Comparison of ENCODE assay signal across 24 cellular contexts in the genomic region with DNA sequence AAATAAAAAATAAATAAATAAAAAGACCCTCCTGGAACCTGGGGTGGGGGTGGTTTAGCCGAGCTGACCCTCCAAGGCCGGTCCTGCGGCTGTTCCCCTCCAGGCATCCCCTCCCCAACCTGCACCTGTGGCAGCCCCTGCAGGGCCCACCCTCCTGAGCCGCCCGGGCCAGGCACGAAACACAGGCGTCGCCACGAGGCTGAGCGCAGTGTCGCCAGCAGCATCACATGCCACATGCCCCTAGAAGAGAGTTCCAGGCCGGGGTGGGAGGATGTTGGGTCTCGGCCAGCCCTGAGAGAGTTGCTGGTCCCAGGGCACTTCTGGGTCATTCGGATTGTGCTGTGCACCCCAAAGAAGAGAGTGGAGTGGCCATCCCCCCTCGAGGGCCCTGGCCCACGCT.
"Had no signal": no experiment of that assay in that cellular context is flagged by ENCODE, and none has a peak within 500 bp of the region (broad histone marks: within the 10 kb centered on the region; RNA-seq: fewer than 3 reads in every experiment).

No MANE protein-coding gene starts in this region.

- H3K4me3 ChIP-seq: colonic mucosa, esophagus muscularis mucosa, gastroesophageal sphincter, heart right ventricle, lung, prostate gland, right atrium auricular region, skin epidermis, spleen, testis, tibial artery had no signal

- H3K27me3 Mint-ChIP-seq: dendritic cell treated with granulocyte-macrophage colony-stimulating factor and Interleukin-4, amounts not matched to agents 40 ng/mL and 50 ng/mL, for 4 days; memory B cell; stimulated activated memory B cell treated with anti-CD40 and anti-IgM and Interleukin-4, amounts not matched to agents 10 μg/mL and 1 μg/mL and 100 μg/mL, for 72 hours; type B pancreatic cell had no signal

- H3K9me3 ChIP-seq: colonic mucosa, esophagus muscularis mucosa, gastroesophageal sphincter, heart right ventricle, prostate gland, right atrium auricular region, spleen, testis, tibial artery had no signal

- H3K36me3 ChIP-seq: colonic mucosa, prostate gland had no signal

- DNase-seq: colonic mucosa; effector memory CD4-positive, alpha-beta T cell; foreskin keratinocyte; heart right ventricle; hippocampal formation; left colon; natural killer cell; spleen; stimulated activated CD4-positive, alpha-beta T cell treated with anti-CD3 and anti-CD28 coated beads, Interleukin-4, amount 100 ng/mL, for 4 hours; stimulated activated naive CD8-positive, alpha-beta T cell treated with anti-CD3 and anti-CD28 coated beads, Interleukin-15, Interleukin-2, amounts not matched to agents 100 U/mL and 50 U/mL, for 24 hours; testis; tibial artery had no signal

- H3K27ac Mint-ChIP-seq: dendritic cell treated with granulocyte-macrophage colony-stimulating factor and Interleukin-4, amounts not matched to agents 40 ng/mL and 50 ng/mL, for 4 days; natural killer cell; stimulated activated memory B cell treated with anti-CD40 and anti-IgM and Interleukin-4, amounts not matched to agents 10 μg/mL and 1 μg/mL and 100 μg/mL, for 72 hours had no signal

- H3K4me3 Mint-ChIP-seq: dendritic cell treated with granulocyte-macrophage colony-stimulating factor and Interleukin-4, amounts not matched to agents 40 ng/mL and 50 ng/mL, for 4 days; memory B cell; natural killer cell; neural crest cell; stimulated activated memory B cell treated with anti-CD40 and anti-IgM and Interleukin-4, amounts not matched to agents 10 μg/mL and 1 μg/mL and 100 μg/mL, for 72 hours; type B pancreatic cell had no signal

- ATAC-seq: foreskin keratinocyte; gastroesophageal sphincter; heart right ventricle; left colon; natural killer cell; stimulated activated memory B cell treated with anti-CD40 and anti-IgM and Interleukin-4, amounts not matched to agents 10 μg/mL and 1 μg/mL and 100 μg/mL, for 72 hours; stimulated activated naive CD8-positive, alpha-beta T cell treated with anti-CD3 and anti-CD28 coated beads, Interleukin-15, Interleukin-2, amounts not matched to agents 100 U/mL and 50 U/mL, for 24 hours had no signal

- H3K9ac ChIP-seq: parathyroid adenoma had no signal

- H2AFZ ChIP-seq: parathyroid adenoma had no signal

- H3K27me3 ChIP-seq: colonic mucosa, esophagus muscularis mucosa, foreskin keratinocyte, gastroesophageal sphincter, heart right ventricle, right atrium auricular region, spleen, testis, tibial artery had no signal

- H3K27ac ChIP-seq: colonic mucosa, esophagus muscularis mucosa, foreskin keratinocyte, gastroesophageal sphincter, heart right ventricle, parathyroid adenoma, prostate gland, right atrium auricular region, spleen, testis, tibial artery had no signal

- H3K9me3 Mint-ChIP-seq: dendritic cell treated with granulocyte-macrophage colony-stimulating factor and Interleukin-4, amounts not matched to agents 40 ng/mL and 50 ng/mL, for 4 days; memory B cell; natural killer cell; neural crest cell; stimulated activated memory B cell treated with anti-CD40 and anti-IgM and Interleukin-4, amounts not matched to agents 10 μg/mL and 1 μg/mL and 100 μg/mL, for 72 hours; type B pancreatic cell had no signal

- H3K4me1 ChIP-seq: foreskin keratinocyte had no signal
